8 cellular contexts compared by ENCODE assay signal in the genomic region with DNA sequence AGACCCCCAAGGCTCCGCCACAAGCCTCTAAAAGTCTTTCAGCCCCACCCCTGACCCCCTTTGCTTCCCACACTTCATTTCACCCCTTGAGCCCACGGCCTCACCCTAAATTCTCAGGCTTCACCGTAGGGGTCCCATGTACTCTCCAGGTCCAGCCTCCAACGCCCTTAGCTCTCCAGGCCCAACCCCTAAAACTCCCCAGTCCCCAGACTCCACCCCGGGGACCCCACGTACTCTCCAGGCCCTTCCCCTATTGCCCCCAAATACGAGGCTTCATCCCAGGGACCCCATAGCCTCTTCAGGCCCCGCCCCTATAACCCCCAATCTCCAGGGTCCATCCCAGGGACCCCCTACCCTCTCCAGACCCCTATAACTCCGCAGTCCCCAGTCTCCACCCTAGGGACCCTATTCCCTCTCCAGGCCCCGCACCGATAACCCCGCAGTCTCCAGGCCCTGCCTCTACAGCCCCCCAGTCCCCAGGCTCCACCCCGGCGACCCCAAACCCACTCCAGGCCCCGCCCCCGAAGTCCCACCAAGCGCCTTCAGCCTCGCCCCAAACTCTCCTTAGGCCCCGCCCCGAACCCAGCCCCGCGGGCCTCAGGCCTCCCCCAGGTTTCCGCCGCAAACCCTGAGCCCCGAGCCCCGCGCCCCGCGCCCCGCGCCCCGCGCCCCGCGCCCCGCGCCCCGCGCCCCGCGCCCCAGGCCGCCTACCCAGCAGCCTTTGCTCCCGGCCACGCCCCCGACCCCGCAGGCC. TPM values are rescaled to one million over a fixed set of nuclear protein-coding genes. Genes with fewer than 3 reads are reported as not detected.
A peak's percentile ranks its signal among the peaks of the same experiment; 100 is the strongest.
DNase-seq lines count a peak whose midpoint lies in the region; ATAC-seq, FAIRE-seq and TF ChIP-seq lines count a peak whose summit lies in the region.

No MANE protein-coding gene starts in this region.

- peak overlapping the region; percentile 71 for H3K4me3 ChIP-seq in BE2C (ENCODE audit: low read depth, low read length)
- H3K4me3 ChIP-seq in bronchial epithelial cell (ENCODE audit: low read depth, low read length), result peak overlapping the region; percentile 80
- H3K4me3 ChIP-seq in liver (ENCODE audit: low read depth in 1 of 3, low read length in 3 of 3), result peak overlapping the region; percentile 74 to 91 (median 84)
- H3K4me3 ChIP-seq in transverse colon, result peak overlapping the region; percentile 52 to 92 (median 90)

- DNase-seq in BE2C, result peak; percentile 51
- DNase-seq in bronchial epithelial cell (ENCODE audit: low read depth), result no peak
- peak; percentile 44 for DNase-seq in transverse colon
- no peak for DNase-seq in hypothalamus (lab: John Stamatoyannopoulos, UW)
- no peak for DNase-seq in DMS114 treated with DMSO at 0.1 percent for 48 hours (lab: John Stamatoyannopoulos, UW; ENCODE audit: unreplicated experiment)

- H3K27me3 ChIP-seq in BE2C, result no peaks in the 10 kb centered on the region
- no peaks in the 10 kb centered on the region for H3K27me3 ChIP-seq in bronchial epithelial cell (ENCODE audit: control insufficient read depth, insufficient read depth, low read length)
- no peaks in the 10 kb centered on the region for H3K27me3 ChIP-seq in liver (ENCODE audit: control insufficient read depth in 4 of 4, insufficient read depth in 4 of 4, low read length in 3 of 4)
- no peaks in the 10 kb centered on the region for H3K27me3 ChIP-seq in transverse colon

- no peak for TF ChIP-seq CTCF in BE2C (IDR thresholded peaks at IDR 0.05; ENCODE audit: low read depth, low read length)
- TF ChIP-seq CTCF in bronchial epithelial cell (IDR thresholded peaks at IDR 0.05; ENCODE audit: insufficient read depth, low read length, severe bottlenecking), result no peak
- no peak for TF ChIP-seq CTCF in liver (IDR thresholded peaks at IDR 0.05; ENCODE audit: low read depth, low read length, missing input control)
- no peak for TF ChIP-seq CTCF in transverse colon (IDR thresholded peaks at IDR 0.05)

- intact Hi-C loops in transverse colon (cut with DNase I; ENCODE audit: low total_unique reads), result no loop called here

- TF ChIP-seq RAD21 in Ishikawa (IDR thresholded peaks at IDR 0.05; ENCODE audit: low read depth) (no peak), liver (IDR thresholded peaks at IDR 0.05) (no peak)

- H3K9me3 ChIP-seq in BE2C (no peaks in the 10 kb centered on the region), liver (ENCODE audit: control insufficient read depth in 4 of 4, low read length in 3 of 4) (no peaks in the 10 kb centered on the region), transverse colon (no peaks in the 10 kb centered on the region)

- H3K4me1 ChIP-seq in BE2C (no peaks in the 10 kb centered on the region), liver (ENCODE audit: control insufficient read depth in 4 of 4, insufficient read depth in 4 of 4, low read length in 3 of 4) (peaks cover 0 to 7% (median 4%) of the 10 kb centered on the region in 4 donors), transverse colon (peaks cover 0 to 16% (median 12%) of the 10 kb centered on the region in 4 donors)

- H3K9ac ChIP-seq in liver (ENCODE audit: low read depth in 1 of 2, low read length in 2 of 2), result peak overlapping the region; percentile 75 to 82

- H3K36me3 ChIP-seq in BE2C (peaks cover 23% of the 10 kb centered on the region), bronchial epithelial cell (ENCODE audit: control insufficient read depth, insufficient read depth, low read length) (peaks cover 13% of the 10 kb centered on the region), liver (ENCODE audit: control insufficient read depth in 4 of 4, insufficient read depth in 3 of 4, low read depth in 1 of 4, low read length in 3 of 4) (peaks cover 0 to 22% (median 7%) of the 10 kb centered on the region in 4 donors), transverse colon (peaks cover 0 to 9% (median 3%) of the 10 kb centered on the region in 4 donors)

- peak overlapping the region; percentile 83 to 93 for H3K27ac ChIP-seq in liver (ENCODE audit: low read depth in 1 of 2, low read length in 2 of 2)
- peak overlapping the region; percentile 87 to 95 (median 94) for H3K27ac ChIP-seq in transverse colon

- ATAC-seq in GM19397 (IDR thresholded peaks at IDR 0.05; ENCODE audit: unreplicated experiment), result peak; percentile 45

- no peak for TF ChIP-seq EP300 in Ishikawa (IDR thresholded peaks at IDR 0.05; ENCODE audit: borderline replicate concordance)
- no peak for TF ChIP-seq EP300 in transverse colon (IDR thresholded peaks at IDR 0.05; ENCODE audit: low read depth)

- FAIRE-seq in bronchial epithelial cell (lab: Jason Lieb, UNC), result no peak

- no peak for TF ChIP-seq POLR2A in transverse colon (IDR thresholded peaks at IDR 0.05)

- 3% methylated on average over 45 of the region's 46 CpGs for WGBS in liver
- WGBS in transverse colon (ENCODE audit: low coverage in 1 of 2), 2 donors, result 0 to 3% methylated on average over 6 to 22 of the region's 46 CpGs

- in situ Hi-C loops in transverse colon (cut with MboI; ENCODE audit: low pct_ligation_motif_present in 1 of 4, low pct_unique_long_range_greater_than_20kb in 1 of 4, low sequenced_read_pairs in 3 of 4), result no loop called here

TF ChIP-seq in Ishikawa, 13 proteins besides CTCF, POLR2A, EP300 and RAD21:
- TF ChIP-seq TCF12 (IDR thresholded peaks at IDR 0.05; ENCODE audit: low read depth) (no peak), ZBTB7A (IDR thresholded peaks at IDR 0.05; ENCODE audit: low read depth) (0 out of 2 replicates have a peak, but pooled peaks have one; percentile 55)

TF ChIP-seq in liver, 16 proteins besides CTCF, POLR2A, EP300 and RAD21 (continues in another document):
- no peak for TF ChIP-seq EGR1 (IDR thresholded peaks at IDR 0.05; ENCODE audit: low read depth in 2 of 2)
- TF ChIP-seq, protein P1, sequence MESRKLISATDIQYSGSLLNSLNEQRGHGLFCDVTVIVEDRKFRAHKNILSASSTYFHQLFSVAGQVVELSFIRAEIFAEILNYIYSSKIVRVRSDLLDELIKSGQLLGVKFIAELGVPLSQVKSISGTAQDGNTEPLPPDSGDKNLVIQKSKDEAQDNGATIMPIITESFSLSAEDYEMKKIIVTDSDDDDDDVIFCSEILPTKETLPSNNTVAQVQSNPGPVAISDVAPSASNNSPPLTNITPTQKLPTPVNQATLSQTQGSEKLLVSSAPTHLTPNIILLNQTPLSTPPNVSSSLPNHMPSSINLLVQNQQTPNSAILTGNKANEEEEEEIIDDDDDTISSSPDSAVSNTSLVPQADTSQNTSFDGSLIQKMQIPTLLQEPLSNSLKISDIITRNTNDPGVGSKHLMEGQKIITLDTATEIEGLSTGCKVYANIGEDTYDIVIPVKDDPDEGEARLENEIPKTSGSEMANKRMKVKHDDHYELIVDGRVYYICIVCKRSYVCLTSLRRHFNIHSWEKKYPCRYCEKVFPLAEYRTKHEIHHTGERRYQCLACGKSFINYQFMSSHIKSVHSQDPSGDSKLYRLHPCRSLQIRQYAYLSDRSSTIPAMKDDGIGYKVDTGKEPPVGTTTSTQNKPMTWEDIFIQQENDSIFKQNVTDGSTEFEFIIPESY (IDR thresholded peaks at IDR 0.05), result no peak
- TF ChIP-seq, protein P2, sequence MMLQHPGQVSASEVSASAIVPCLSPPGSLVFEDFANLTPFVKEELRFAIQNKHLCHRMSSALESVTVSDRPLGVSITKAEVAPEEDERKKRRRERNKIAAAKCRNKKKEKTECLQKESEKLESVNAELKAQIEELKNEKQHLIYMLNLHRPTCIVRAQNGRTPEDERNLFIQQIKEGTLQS (IDR thresholded peaks at IDR 0.05), result no peak
- TF ChIP-seq YY1 (IDR thresholded peaks at IDR 0.05), result no peak
- no peak for TF ChIP-seq TAF1 (conservative IDR thresholded peaks at IDR 0.05)
- no peak for TF ChIP-seq HNF4G (IDR thresholded peaks at IDR 0.05)
- TF ChIP-seq, protein P3, sequence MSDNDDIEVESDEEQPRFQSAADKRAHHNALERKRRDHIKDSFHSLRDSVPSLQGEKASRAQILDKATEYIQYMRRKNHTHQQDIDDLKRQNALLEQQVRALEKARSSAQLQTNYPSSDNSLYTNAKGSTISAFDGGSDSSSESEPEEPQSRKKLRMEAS (IDR thresholded peaks at IDR 0.05), result no peak
- TF ChIP-seq SP1 (IDR thresholded peaks at IDR 0.05), result no peak
- TF ChIP-seq FOXA2 (IDR thresholded peaks at IDR 0.05), result no peak
- TF ChIP-seq RXRA (IDR thresholded peaks at IDR 0.05), result no peak
- no peak for TF ChIP-seq JUND (IDR thresholded peaks at IDR 0.05)
- no peak for TF ChIP-seq HNF4A (conservative IDR thresholded peaks at IDR 0.05)
- no peak for TF ChIP-seq FOXA1 (IDR thresholded peaks at IDR 0.05)
- TF ChIP-seq GABPA (IDR thresholded peaks at IDR 0.05 in 1 of 2, conservative IDR thresholded peaks at IDR 0.05 in 1 of 2), result no peak

RNA-seq across cellular contexts. Expression of a gene that starts 0.6 kb away (rescaled TPM):
- 124 TPM for polyA plus RNA-seq in BE2C (2012; ENCODE audit: insufficient read depth, insufficient read length, low read depth)
- 9.2 and 12.1 TPM in 2 replicates for total RNA-seq in bronchial epithelial cell
- 10 to 100 TPM; 39.7 to 42.3 TPM for total RNA-seq in liver
- 10 to 100 TPM; 30.6 to 50.5 TPM for polyA plus RNA-seq in liver
- total RNA-seq in transverse colon, result 100 to 1,000 TPM in 1 of 4 donors, 10 to 100 TPM in 3; 58.1 to 158 (median 78.4) TPM

RNA-seq across cellular contexts. Expression of a gene that starts 0.9 kb away (rescaled TPM):
- not detected for polyA plus RNA-seq in BE2C (2012; ENCODE audit: insufficient read depth, insufficient read length, low read depth)
- total RNA-seq in bronchial epithelial cell (not detected in 2 replicates), liver (not detected), transverse colon (not detected)
- not detected for polyA plus RNA-seq in liver

RNA-seq across cellular contexts. Expression of a gene that starts 20.6 kb away (rescaled TPM):
- polyA plus RNA-seq in BE2C (2012; ENCODE audit: insufficient read depth, insufficient read length, low read depth), result 74.8 TPM
- 35.8 and 46.1 TPM in 2 replicates for total RNA-seq in bronchial epithelial cell
- total RNA-seq in liver, result 10 to 100 TPM; 17.4 to 72.4 TPM
- polyA plus RNA-seq in liver, result 10 to 100 TPM; 14.1 to 23.0 TPM
- total RNA-seq in transverse colon, result 10 to 100 TPM; 43.8 to 49.4 (median 46.7) TPM

RNA-seq across cellular contexts. Expression of a gene that starts 24.7 kb away (rescaled TPM):
- not detected for polyA plus RNA-seq in BE2C (2012; ENCODE audit: insufficient read depth, insufficient read length, low read depth)
- 0.13 TPM in 1 of 2 replicates, not detected in the other for total RNA-seq in bronchial epithelial cell
- not detected for total RNA-seq in liver
- polyA plus RNA-seq in liver, result not detected
- total RNA-seq in transverse colon, result not detected

RNA-seq across cellular contexts. Expression of a gene that starts 33.0 kb away (rescaled TPM):
- 1.1 TPM for polyA plus RNA-seq in BE2C (2012; ENCODE audit: insufficient read depth, insufficient read length, low read depth)
- 1.2 and 4.2 TPM in 2 replicates for total RNA-seq in bronchial epithelial cell
- 10 to 100 TPM; 13.2 to 14.1 TPM for total RNA-seq in liver
- 10 to 100 TPM in 1 of 2 donors, 1 to 10 TPM in 1; 4.5 to 20.2 TPM for polyA plus RNA-seq in liver
- total RNA-seq in transverse colon, result 100 to 1,000 TPM; 147 to 368 (median 208) TPM

Comparison
In these comparisons a context has a peak if more than half of its experiments do, and no peak if none do; other contexts are left out.
1. DNase-seq: peak in BE2C (single experiment) and transverse colon (single experiment); none in bronchial epithelial cell (single experiment), hypothalamus (0 of 51) and DMS114 treated with DMSO at 0.1 percent for 48 hours (single experiment).
2. Peak in every context shown above with its lines, with median percentiles within 50 percentile points of each other: H3K4me3 ChIP-seq.